In the genomic region with DNA sequence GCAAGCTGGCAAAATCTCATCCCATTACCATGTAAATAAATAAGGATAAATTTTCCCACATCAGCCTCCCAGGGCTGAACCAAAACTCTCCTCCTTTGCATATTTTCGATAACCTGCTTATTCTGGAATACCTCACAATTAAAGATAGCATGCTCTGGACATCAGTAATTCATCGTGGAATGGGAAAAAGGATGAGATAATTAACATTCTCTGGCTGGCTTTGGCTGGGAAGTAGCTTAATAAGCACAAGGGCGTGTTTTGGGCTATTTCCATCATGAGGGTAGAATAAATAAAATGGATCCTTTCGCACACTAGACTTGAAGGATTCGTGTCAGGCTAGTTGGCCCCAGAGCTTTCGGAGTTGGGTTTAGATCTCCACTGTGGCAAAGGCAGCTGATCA, we compare ENCODE assay signal across 26 cellular contexts.
DNase-seq lines count a peak whose midpoint lies in the region; ATAC-seq and TF ChIP-seq lines count a peak whose summit lies in the region.
"Had no signal": no experiment of that assay in that cellular context is flagged by ENCODE, and none has a peak within 500 bp of the region (broad histone marks: within the 10 kb centered on the region; RNA-seq: fewer than 3 reads in every experiment).

No MANE protein-coding gene starts in this region.

- intact Hi-C loops in ascending aorta (cut with DNase I), result no loop called here

- H3K9ac ChIP-seq in BLaER1 treated with 17β-estradiol and CSF1 and Interleukin-3, amounts not matched to agents 10 nM and 100 nM, result no peak overlapping the region

- TF ChIP-seq CTCF in ascending aorta (IDR thresholded peaks at IDR 0.05), result no peak

- DNase-seq in A172 (ENCODE audit: low spot score) (peak; percentile 31), ascending aorta (ENCODE audit: low spot score in 2 of 2) (no peak), KG1 (lab: John Stamatoyannopoulos, UW) (no peak)
- DNase-seq in activated T-cell treated with anti-CD3 and anti-CD28 coated beads, Interleukin-2, amount 50 U/mL, for 4 hours, result no peak
- DNase-seq: Calu3; caudate nucleus; DMS79 treated with DMSO at 0.1 percent for 48 hours; left ventricle myocardium superior; NCI-H1092; NCI-H187 treated with DMSO at 0.1 percent for 48 hours; NCI-H526 treated with DMSO at 0.1 percent for 48 hours; SIG-M5; stimulated activated CD4-positive, alpha-beta T cell treated with anti-CD3 and anti-CD28 coated beads, Interleukin-2, amount 100 ng/mL, for 24 hours; stomach; transverse colon had no signal

- no peaks in the 10 kb centered on the region for H3K36me3 ChIP-seq in BLaER1 treated with 17β-estradiol and CSF1 and Interleukin-3, amounts not matched to agents 10 nM and 100 nM
- H3K36me3 ChIP-seq in ascending aorta (no peaks in the 10 kb centered on the region), mesodermal cell (ENCODE audit: control insufficient read depth, insufficient read depth, low read length) (no peaks in the 10 kb centered on the region)
- H3K36me3 ChIP-seq: stomach, transverse colon had no signal

- no peaks in the 10 kb centered on the region for H3K36me3 Mint-ChIP-seq in activated T-cell treated with anti-CD3 and anti-CD28 coated beads, Interleukin-2, amount 50 U/mL, for 4 hours (ENCODE audit: insufficient read depth)
- H3K36me3 Mint-ChIP-seq: activated naive CD4-positive, alpha-beta T cell treated with anti-CD3 and anti-CD28 coated beads, Interleukin-2, amount 50 U/mL, for 24 hours; natural killer cell treated with Interleukin-12 subunit alpha and Interleukin-12 subunit beta and Interleukin-15 and Interleukin-18, amount 100 ng/mL, for 72 hours had no signal

- peaks cover 14% of the 10 kb centered on the region for H3K27me3 Mint-ChIP-seq in activated T-cell treated with anti-CD3 and anti-CD28 coated beads, Interleukin-2, amount 50 U/mL, for 4 hours (ENCODE audit: low read depth)

- no peak overlapping the region for H3K4me3 Mint-ChIP-seq in activated T-cell treated with anti-CD3 and anti-CD28 coated beads, Interleukin-2, amount 50 U/mL, for 4 hours
- H3K4me3 Mint-ChIP-seq: activated naive CD4-positive, alpha-beta T cell treated with anti-CD3 and anti-CD28 coated beads, Interleukin-2, amount 50 U/mL, for 24 hours; activated T-helper 17 cell treated with anti-CD3 and anti-CD28 coated beads, Interleukin-2, amount 50 U/mL, for 72 hours; natural killer cell treated with Interleukin-12 subunit alpha and Interleukin-12 subunit beta and Interleukin-15 and Interleukin-18, amount 100 ng/mL, for 72 hours; WTC11 had no signal

- ATAC-seq in activated T-cell treated with anti-CD3 and anti-CD28 coated beads, Interleukin-2, amount 50 U/mL, for 4 hours, result no peak
- ATAC-seq in GM21576 (IDR thresholded peaks at IDR 0.05; ENCODE audit: unreplicated experiment) (no peak), HG03460 (IDR thresholded peaks at IDR 0.05; ENCODE audit: unreplicated experiment) (no peak)
- ATAC-seq: HCT116, Panc1, WTC11 had no signal

- H3K4me1 Mint-ChIP-seq in activated T-cell treated with anti-CD3 and anti-CD28 coated beads, Interleukin-2, amount 50 U/mL, for 4 hours (ENCODE audit: low read depth), result peaks cover 10% of the 10 kb centered on the region
- H3K4me1 Mint-ChIP-seq: activated naive CD4-positive, alpha-beta T cell treated with anti-CD3 and anti-CD28 coated beads, Interleukin-2, amount 50 U/mL, for 24 hours had no signal

- H3K4me2 ChIP-seq in BLaER1 treated with 17β-estradiol and CSF1 and Interleukin-3, amounts not matched to agents 10 nM and 100 nM, result peak overlapping the region in 9 of 11 experiments; percentile 41 to 83 (median 68); a peak in 16 of 22 replicates
- H3K4me2 ChIP-seq: smooth muscle cell had no signal

- whole genome bisulfite sequencing in mesodermal cell (ENCODE audit: insufficient coverage in 2 of 2), 2 experiments, result 79 to 83% methylated on average over 4 to 5 of the region's 6 CpGs

- H3K4me1 ChIP-seq in BLaER1 treated with 17β-estradiol and CSF1 and Interleukin-3, amounts not matched to agents 10 nM and 100 nM, result peaks cover 14 to 38% (median 30%) of the 10 kb centered on the region in 10 experiments
- peaks cover 3 to 16% of the 10 kb centered on the region in 2 donors for H3K4me1 ChIP-seq in ascending aorta
- peaks cover 26% of the 10 kb centered on the region for H3K4me1 ChIP-seq in mesodermal cell (ENCODE audit: control insufficient read depth, insufficient read depth, low read length, poor library complexity, severe bottlenecking)

- H4K20me1 ChIP-seq in BLaER1 treated with 17β-estradiol and CSF1 and Interleukin-3, amounts not matched to agents 10 nM and 100 nM, result no peaks in the 10 kb centered on the region

- peak overlapping the region in 2 of 11 experiments; percentile 8 to 36; a peak in 3 of 22 replicates for H3K27ac ChIP-seq in BLaER1 treated with 17β-estradiol and CSF1 and Interleukin-3, amounts not matched to agents 10 nM and 100 nM
- H3K27ac ChIP-seq in ascending aorta (peak overlapping the region; percentile 48 to 60), mesodermal cell (ENCODE audit: low read depth, low read length, severe bottlenecking) (peak overlapping the region; percentile 77)

- H3K9me3 ChIP-seq in BLaER1 treated with 17β-estradiol and CSF1 and Interleukin-3, amounts not matched to agents 10 nM and 100 nM (replicated peaks in 1 of 11), result no peaks in the 10 kb centered on the region
- H3K9me3 ChIP-seq in ascending aorta (no peaks in the 10 kb centered on the region), mesodermal cell (ENCODE audit: control insufficient read depth, low read length) (no peaks in the 10 kb centered on the region)
- H3K9me3 ChIP-seq: stomach, transverse colon had no signal

- H3K27me3 ChIP-seq in BLaER1 treated with 17β-estradiol and CSF1 and Interleukin-3, amounts not matched to agents 10 nM and 100 nM, result peaks cover 0 to 6% (median 0%) of the 10 kb centered on the region in 11 experiments; a peak in 1 of 22 replicates
- no peaks in the 10 kb centered on the region for H3K27me3 ChIP-seq in ascending aorta
- H3K27me3 ChIP-seq: stomach, transverse colon had no signal

- H3K9me3 Mint-ChIP-seq in activated T-cell treated with anti-CD3 and anti-CD28 coated beads, Interleukin-2, amount 50 U/mL, for 4 hours, result no peaks in the 10 kb centered on the region
- H3K9me3 Mint-ChIP-seq: activated naive CD4-positive, alpha-beta T cell treated with anti-CD3 and anti-CD28 coated beads, Interleukin-2, amount 50 U/mL, for 24 hours; activated T-helper 17 cell treated with anti-CD3 and anti-CD28 coated beads, Interleukin-2, amount 50 U/mL, for 72 hours; natural killer cell treated with Interleukin-12 subunit alpha and Interleukin-12 subunit beta and Interleukin-15 and Interleukin-18, amount 100 ng/mL, for 72 hours had no signal

- H3K4me3 ChIP-seq in BLaER1 treated with 17β-estradiol and CSF1 and Interleukin-3, amounts not matched to agents 10 nM and 100 nM, result no peak overlapping the region
- H3K4me3 ChIP-seq in ascending aorta, result no peak overlapping the region
- H3K4me3 ChIP-seq in mesodermal cell (ENCODE audit: extremely low read depth, insufficient read depth, low read length, poor library complexity, severe bottlenecking), result no peak overlapping the region
- H3K4me3 ChIP-seq: smooth muscle cell, stomach, transverse colon had no signal
